8 cellular contexts compared by ENCODE assay signal in genomic region chr1:32240140-32240951, GRCh38. TPM values are rescaled to one million over a fixed set of nuclear protein-coding genes. Genes with fewer than 3 reads are reported as not detected.
A peak's percentile ranks its signal among the peaks of the same experiment; 100 is the strongest.
DNase-seq lines count a peak whose midpoint lies in the region; ATAC-seq and TF ChIP-seq lines count a peak whose summit lies in the region.

No MANE protein-coding gene starts in this region.

- intact Hi-C loops in dorsolateral prefrontal cortex (cut with DNase I) (loop anchor here (2.0 to 5.0 kb wide), 3 partner anchors 92 to 122 kb away; partner anchors contain the start of genes FAM229A (in 1 of the 2), MARCKSL1 (in 1 of the 2) and TSSK3 (in 1 of the 2)), left lung (cut with DNase I) (no loop called here)

- no peaks in the 10 kb centered on the region for H3K36me3 ChIP-seq in left lung

- ATAC-seq in GM19324 (IDR thresholded peaks at IDR 0.05; ENCODE audit: low FRiP score, unreplicated experiment) (peak; percentile 25), left lung (peak; percentile 88), HG02623 (IDR thresholded peaks at IDR 0.05; ENCODE audit: unreplicated experiment) (no peak)

- TF ChIP-seq CTCF in dorsolateral prefrontal cortex (IDR thresholded peaks at IDR 0.05 in 54 of 56, conservative IDR thresholded peaks at IDR 0.05 in 2 of 56; ENCODE audit: low read depth in 1 of 56, partially characterized antibody in 56 of 56) (peak in 53 of 56 donors; percentile 12 to 64 (median 46)), left lung (IDR thresholded peaks at IDR 0.05) (peak in 1 of 2 donors; percentile 16)

- H3K27me3 ChIP-seq in dorsolateral prefrontal cortex (no peaks in the 10 kb centered on the region), left lung (peaks cover 0 to 22% of the 10 kb centered on the region in 2 donors)

- H3K4me1 ChIP-seq in left lung: peaks cover 13 to 24% of the 10 kb centered on the region in 2 donors

- peak overlapping the region; percentile 50 to 90 (median 74) for H3K4me3 ChIP-seq in dorsolateral prefrontal cortex
- H3K4me3 ChIP-seq in left lung: peak overlapping the region; percentile 59 to 67

- DNase-seq in AG08396 (ENCODE audit: low spot score) (peak; percentile 78), NCI-H2029 (lab: John Stamatoyannopoulos, UW) (peak; percentile 68), dorsolateral prefrontal cortex (peak; percentile 56 to 81 (median 66)), left lung (peak; percentile 71 to 89)
- peak; percentile 53 for DNase-seq in activated CD4-positive, alpha-beta T cell treated with anti-CD3 and anti-CD28 coated beads for 1 hour
- peak; percentile 69 for DNase-seq in stimulated activated CD8-positive, alpha-beta memory T cell treated with anti-CD3 and anti-CD28 coated beads, Interleukin-4, amount 100 ng/mL, for 48 hours

- peak overlapping the region in 57 of 59 donors; percentile 19 to 86 (median 76) for H3K27ac ChIP-seq in dorsolateral prefrontal cortex
- peak overlapping the region; percentile 78 to 82 for H3K27ac ChIP-seq in left lung

- no peaks in the 10 kb centered on the region for H3K9me3 ChIP-seq in left lung

RNA-seq across cellular contexts. Expression of gene FAM167B, which starts 6.7 kb away (rescaled TPM):
- total RNA-seq in dorsolateral prefrontal cortex (1 to 10 TPM in 82 of 120 experiments, under 1 TPM in 21, not detected in 17; 0.54 to 8.7 (median 1.7) TPM), left lung (10 to 100 TPM; 15.2 to 16.8 TPM)

RNA-seq across cellular contexts. Expression of gene LCK, which starts 10.7 kb away (rescaled TPM):
- total RNA-seq in dorsolateral prefrontal cortex (1 to 10 TPM in 5 of 120 experiments, under 1 TPM in 24, not detected in 91; 0.19 to 2.1 (median 0.52) TPM), left lung (1 to 10 TPM; 3.3 to 8.8 TPM)

RNA-seq across cellular contexts. Expression of gene EIF3I, which starts 18.1 kb away (rescaled TPM):
- 100 to 1,000 TPM in 37 of 120 experiments, 10 to 100 TPM in 83; 71.7 to 128 (median 95.7) TPM for total RNA-seq in dorsolateral prefrontal cortex
- total RNA-seq in left lung: 100 to 1,000 TPM; 118 to 172 TPM

RNA-seq across cellular contexts. Expression of gene TMEM234, which starts 18.2 kb away (rescaled TPM):
- 10 to 100 TPM; 16.0 to 39.7 (median 25.8) TPM for total RNA-seq in dorsolateral prefrontal cortex
- total RNA-seq in left lung: 10 to 100 TPM; 19.3 to 21.0 TPM

RNA-seq across cellular contexts. Expression of gene DCDC2B, which starts 31.5 kb away (rescaled TPM):
- total RNA-seq in dorsolateral prefrontal cortex (under 1 TPM in 2 of 120 experiments, not detected in 118; 0.35 to 0.43 TPM), left lung (1 to 10 TPM in 1 of 2 donors, not detected in 1; 2.3 TPM)

Comparison
In these comparisons a context has a peak if more than half of its experiments do, and no peak if none do; other contexts are left out.
1. intact Hi-C loops: an anchor here in dorsolateral prefrontal cortex (2.0 to 5.0 kb wide); none called in left lung.